In genomic region chr10:22003111-22003963, GRCh38 we compare ENCODE assay signal across 2 cellular contexts.
TF ChIP-seq lines count a peak whose summit lies in the region.

DNAJC1 (minus strand) TSS chr10:22003730; CDS start chr10:22003434, 296 bp downstream.

TF ChIP-seq in IMR-90, 13 proteins besides CTCF, POLR2A, EP300 and RAD21:
- TF ChIP-seq NFE2L2 (IDR thresholded peaks at IDR 0.05; ENCODE audit: low read depth, low read length) (no peak), RFX5 (IDR thresholded peaks at IDR 0.05; ENCODE audit: low read depth, low read length) (peak; percentile 92), USF2 (IDR thresholded peaks at IDR 0.05; ENCODE audit: low read depth, low read length) (peak; percentile 41), FOS (IDR thresholded peaks at IDR 0.05; ENCODE audit: low read depth, low read length) (no peak), CHD1 (IDR thresholded peaks at IDR 0.05; ENCODE audit: low read depth, low read length) (no peak), MXI1 (IDR thresholded peaks at IDR 0.05; ENCODE audit: borderline replicate concordance, low read depth, low read length) (peak; percentile 55), CEBPB (IDR thresholded peaks at IDR 0.05; ENCODE audit: low read depth, low read length) (no peak), RCOR1 (IDR thresholded peaks at IDR 0.05; ENCODE audit: insufficient replicate concordance, low read length) (no peak), SMC3 (IDR thresholded peaks at IDR 0.05; ENCODE audit: low read depth, low read length) (no peak), MAZ (IDR thresholded peaks at IDR 0.05; ENCODE audit: borderline replicate concordance, low read depth, low read length) (no peak; the same call in 1 of the 2 replicates), ELK1 (IDR thresholded peaks at IDR 0.05; ENCODE audit: borderline replicate concordance, low read depth, low read length) (no peak), MAFK (IDR thresholded peaks at IDR 0.05; ENCODE audit: low read depth, low read length) (no peak)

TF ChIP-seq in endothelial cell of umbilical vein, 7 proteins besides CTCF, POLR2A, EP300 and RAD21:
- peak; percentile 25 for TF ChIP-seq GATA2 (IDR thresholded peaks at IDR 0.05; ENCODE audit: insufficient read depth, insufficient read length, low read depth, low read length)
- TF ChIP-seq JUN (IDR thresholded peaks at IDR 0.05; ENCODE audit: borderline replicate concordance, insufficient read depth, insufficient read length, low read depth): no peak
- no peak for TF ChIP-seq EZH2 (IDR thresholded peaks at IDR 0.05; ENCODE audit: borderline replicate concordance, low read depth, low read length, severe bottlenecking)
- TF ChIP-seq MAX (IDR thresholded peaks at IDR 0.05; ENCODE audit: insufficient read depth, insufficient read length): no peak
- peak; percentile 85 for TF ChIP-seq POLR2AphosphoS5 (IDR thresholded peaks at IDR 0.05; ENCODE audit: insufficient read depth, low read depth, low read length)
- no peak for TF ChIP-seq FOS (IDR thresholded peaks at IDR 0.05; ENCODE audit: borderline replicate concordance, insufficient read depth, low read length)
- no peak for TF ChIP-seq MYC (IDR thresholded peaks at IDR 0.05; ENCODE audit: low read depth, low read length)
